ENCODE assay signal across 2 cellular contexts in genomic region chr2:74628538-74629105, GRCh38.
TF ChIP-seq lines count a peak whose summit lies in the region.

No MANE protein-coding gene starts in this region.

TF ChIP-seq in A549, 52 proteins besides CTCF, POLR2A, EP300 and RAD21:
- TF ChIP-seq MAFK (IDR thresholded peaks at IDR 0.05; ENCODE audit: partially characterized antibody) = peak; percentile 53
- no peak for TF ChIP-seq JUNB (IDR thresholded peaks at IDR 0.05)
- no peak for TF ChIP-seq ELK1 (IDR thresholded peaks at IDR 0.05; ENCODE audit: low read depth, low read length)

TF ChIP-seq in K562, 482 proteins besides CTCF, POLR2A, EP300 and RAD21:
- TF ChIP-seq TOE1 (IDR thresholded peaks at IDR 0.05; ENCODE audit: borderline replicate concordance) (peak; percentile 68; the same call in 1 of the 2 replicates), TOE1 (CRISPR knock-in tag; IDR thresholded peaks at IDR 0.05; ENCODE audit: borderline replicate concordance, low read depth) (no peak), ZNF316 (IDR thresholded peaks at IDR 0.05) (peak; percentile 68), ZC3H11A (IDR thresholded peaks at IDR 0.05; ENCODE audit: low read depth, low read length) (no peak), SETDB1 (IDR thresholded peaks at IDR 0.05; ENCODE audit: low read length) (no peak), RAD51 (IDR thresholded peaks at IDR 0.05; ENCODE audit: borderline replicate concordance, low read depth) (peak; percentile 62), C11orf30 (IDR thresholded peaks at IDR 0.05; ENCODE audit: low read depth) (peak; percentile 48; the same call in 1 of the 2 replicates), MAFG (tag; conservative IDR thresholded peaks at IDR 0.05) (peak; percentile 57), TFE3 (CRISPR knock-in tag; IDR thresholded peaks at IDR 0.05) (peak; percentile 90)
